Comparison of ENCODE assay signal across 21 cellular contexts in the genomic region with DNA sequence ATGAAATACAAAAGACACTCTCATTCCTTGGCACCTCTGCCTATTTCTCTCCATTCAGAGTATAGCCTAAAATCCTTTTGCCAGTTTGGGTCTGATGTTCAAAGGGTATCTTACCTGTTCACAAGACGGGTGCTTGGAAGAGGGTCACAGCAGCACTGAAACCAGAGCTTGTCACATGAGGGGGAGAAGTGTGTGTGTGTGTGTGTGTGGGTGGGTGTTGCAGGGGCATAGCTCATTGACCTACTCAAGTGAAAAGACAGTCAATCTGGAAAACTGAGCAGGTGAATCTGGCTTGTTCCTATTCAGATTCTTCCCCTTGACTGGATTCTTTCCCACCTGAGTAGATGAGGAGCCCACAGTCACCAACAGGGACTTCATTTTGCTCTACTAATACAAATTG.
"Had no signal": no experiment of that assay in that cellular context is flagged by ENCODE, and none has a peak within 500 bp of the region (broad histone marks: within the 10 kb centered on the region; RNA-seq: fewer than 3 reads in every experiment).

No MANE protein-coding gene starts in this region.

- H3K27ac ChIP-seq: epithelial cell of prostate, esophagus muscularis mucosa, gastroesophageal sphincter, neural progenitor cell, ovary, right atrium auricular region, sigmoid colon, skin epidermis, testis, transverse colon had no signal

- DNase-seq: effector memory CD8-positive, alpha-beta T cell; glutamatergic neuron; kidney; left cardiac atrium; midbrain; sigmoid colon; stimulated activated CD4-positive, alpha-beta T cell treated with anti-CD3 and anti-CD28 coated beads, Interleukin-2, amount 100 ng/mL, for 24 hours; stimulated activated CD4-positive, alpha-beta T cell treated with anti-CD3 and anti-CD28 coated beads, Interleukin-4, amount 100 ng/mL, for 4 hours; stimulated activated naive B cell treated with anti-CD40 and anti-IgM and Interleukin-4, amounts not matched to agents 10 μg/mL and 1 μg/mL and 100 μg/mL, for 72 hours; stimulated activated naive CD8-positive, alpha-beta T cell treated with anti-CD3 and anti-CD28 coated beads, Interleukin-15, amount 100 ng/mL, for 72 hours; testis; transverse colon had no signal

- H3K4me2 ChIP-seq: neural progenitor cell had no signal

- H2AFZ ChIP-seq: neural progenitor cell had no signal

- H3K27me3 ChIP-seq: esophagus muscularis mucosa, gastroesophageal sphincter, neural progenitor cell, ovary, right atrium auricular region, sigmoid colon, testis, transverse colon had no signal

- H3K4me3 ChIP-seq: esophagus muscularis mucosa, gastroesophageal sphincter, lung, neural progenitor cell, ovary, right atrium auricular region, sigmoid colon, skin epidermis, testis, transverse colon had no signal

- H3K9me3 ChIP-seq: esophagus muscularis mucosa, gastroesophageal sphincter, ovary, right atrium auricular region, sigmoid colon, testis, transverse colon had no signal

- H3K9ac ChIP-seq: neural progenitor cell had no signal

- H3K4me1 ChIP-seq: right atrium auricular region, testis had no signal

- H3K36me3 ChIP-seq: esophagus muscularis mucosa, gastroesophageal sphincter, neural progenitor cell, ovary, right atrium auricular region, transverse colon had no signal

- ATAC-seq: effector memory CD8-positive, alpha-beta T cell; gastroesophageal sphincter; natural killer cell treated with Interleukin-12 subunit alpha and Interleukin-12 subunit beta and Interleukin-15 and Interleukin-18, amount 100 ng/mL, for 72 hours; stimulated activated naive B cell treated with anti-CD40 and anti-IgM and Interleukin-4, amounts not matched to agents 10 μg/mL and 1 μg/mL and 100 μg/mL, for 72 hours; stimulated activated naive CD8-positive, alpha-beta T cell treated with anti-CD3 and anti-CD28 coated beads, Interleukin-15, amount 100 ng/mL, for 72 hours had no signal
